Comparison of ENCODE assay signal across 8 cellular contexts in genomic region chr4:88823058-88823919, GRCh38.
DNase-seq lines count a peak whose midpoint lies in the region; ATAC-seq and TF ChIP-seq lines count a peak whose summit lies in the region.

No MANE protein-coding gene starts in this region.

- H3K9me3 ChIP-seq in RWPE2 (ENCODE audit: severe bottlenecking) (no peaks in the 10 kb centered on the region), thoracic aorta (no peaks in the 10 kb centered on the region)

- no peak for TF ChIP-seq CTCF in RWPE2 (IDR thresholded peaks at IDR 0.05; ENCODE audit: poor library complexity, severe bottlenecking)
- no peak for TF ChIP-seq CTCF in thoracic aorta (IDR thresholded peaks at IDR 0.05)

- H3K27ac ChIP-seq in RWPE2 (ENCODE audit: poor library complexity, severe bottlenecking) (peak overlapping the region; percentile 78), thoracic aorta (peak overlapping the region; percentile 83 to 92)

- DNase-seq in DMS153 treated with DMSO at 0.1 percent for 48 hours (lab: John Stamatoyannopoulos, UW; ENCODE audit: unreplicated experiment) (peak; percentile 76), HuH-7.5 (ENCODE audit: low spot score) (peak; percentile 22), RWPE2 (ENCODE audit: low spot score) (peak; percentile 74), glomerular endothelial cell (ENCODE audit: extremely low read depth, low read depth, low spot score) (peak; percentile 87), nucleus accumbens (lab: John Stamatoyannopoulos, UW) (peak in 55 of 56 donors; percentile 9 to 87 (median 68)), thoracic aorta (ENCODE audit: low spot score) (peak; percentile 53)
- DNase-seq in activated naive CD4-positive, alpha-beta T cell treated with anti-CD3 and anti-CD28 coated beads, Interleukin-2, amount 50 U/mL, for 16 hours, result peak; percentile 36

- peak overlapping the region; percentile 30 for H3K4me3 ChIP-seq in RWPE2 (ENCODE audit: severe bottlenecking)
- H3K4me3 ChIP-seq in thoracic aorta, result peak overlapping the region; percentile 78

- H3K36me3 ChIP-seq in RWPE2 (ENCODE audit: low read depth), result no peaks in the 10 kb centered on the region
- H3K36me3 ChIP-seq in thoracic aorta, result no peaks in the 10 kb centered on the region

- ATAC-seq in GM21619 (IDR thresholded peaks at IDR 0.05; ENCODE audit: unreplicated experiment) (peak; percentile 97), RWPE2 (ENCODE audit: low read depth) (peak; percentile 88), thoracic aorta (ENCODE audit: insufficient number of reproducible peaks, low FRiP score, low read depth) (peak; percentile 85)

- no peaks in the 10 kb centered on the region for H3K27me3 ChIP-seq in RWPE2 (ENCODE audit: insufficient read depth, poor library complexity, severe bottlenecking)
- H3K27me3 ChIP-seq in thoracic aorta (replicated peaks; ENCODE audit: insufficient read depth), result no peaks in the 10 kb centered on the region

- peaks cover 22% of the 10 kb centered on the region for H3K4me1 ChIP-seq in RWPE2 (ENCODE audit: insufficient read depth, poor library complexity, severe bottlenecking)
- peaks cover 31 to 37% of the 10 kb centered on the region in 2 donors for H3K4me1 ChIP-seq in thoracic aorta (ENCODE audit: control insufficient read depth in 1 of 2, low read depth in 2 of 2)

Comparison
In these comparisons a context has a peak if more than half of its experiments do, and no peak if none do; other contexts are left out.
1. Peak in every context shown above with its lines: DNase-seq, ATAC-seq, H3K4me3 ChIP-seq and H3K27ac ChIP-seq.
2. DNase-seq: peak in every context shown above with its lines; median percentile 87 in glomerular endothelial cell; 76 in DMS153 treated with DMSO at 0.1 percent for 48 hours; 74 in RWPE2; 68 in nucleus accumbens; 53 in thoracic aorta; 36 in activated naive CD4-positive, alpha-beta T cell treated with anti-CD3 and anti-CD28 coated beads, Interleukin-2, amount 50 U/mL, for 16 hours; 22 in HuH-7.5.